Comparison of ENCODE assay signal across 11 cellular contexts in the genomic region with DNA sequence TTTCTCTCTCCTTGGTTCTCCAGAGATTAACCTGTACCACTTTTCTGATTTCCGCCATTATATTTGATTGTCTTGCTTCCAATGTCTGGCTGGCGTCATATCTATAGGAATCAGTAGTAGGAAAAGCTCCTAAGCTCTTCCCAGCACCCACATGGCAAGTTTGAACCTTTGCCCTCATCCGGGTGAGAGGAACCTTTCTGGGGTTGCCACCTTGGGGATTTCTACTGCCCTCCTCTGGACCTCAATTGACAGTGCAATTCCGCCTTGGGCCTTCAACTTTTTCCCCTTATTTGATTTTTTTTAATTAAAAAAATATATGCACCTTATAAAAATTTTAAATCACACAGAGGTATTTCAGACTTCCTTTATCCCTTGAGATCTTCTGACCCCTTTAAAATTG. TPM values are rescaled to one million over a fixed set of nuclear protein-coding genes. Genes with fewer than 3 reads are reported as not detected.
DNase-seq lines count a peak whose midpoint lies in the region; ATAC-seq and TF ChIP-seq lines count a peak whose summit lies in the region.
"Had no signal": no experiment of that assay in that cellular context is flagged by ENCODE, and none has a peak within 500 bp of the region (broad histone marks: within the 10 kb centered on the region; RNA-seq: fewer than 3 reads in every experiment).

No MANE protein-coding gene starts in this region.

- no peak for TF ChIP-seq EP300 in gastroesophageal sphincter (IDR thresholded peaks at IDR 0.05)

- H3K27me3 ChIP-seq in right lobe of liver (peaks cover 0 to 13% of the 10 kb centered on the region in 2 donors), gastroesophageal sphincter (no peaks in the 10 kb centered on the region)

- H3K27ac ChIP-seq in HEK293 (ENCODE audit: extremely low read depth, low read depth, low read length) (no peak overlapping the region), right lobe of liver (no peak overlapping the region), gastroesophageal sphincter (no peak overlapping the region)

- H3K9me3 ChIP-seq in HEK293 (ENCODE audit: control insufficient read depth, insufficient read depth, low read depth, low read length) (no peaks in the 10 kb centered on the region), right lobe of liver (no peaks in the 10 kb centered on the region), gastroesophageal sphincter (no peaks in the 10 kb centered on the region)

- CTCF ChIA-PET in HEK293 (lab: Yijun Ruan, JAX): interaction anchor here (0.6 to 1.8 kb wide), 9 partner anchors 16 to 959 kb away, joined by 3 to 8 read pairs (median 3); no protein-coding TSS in a partner anchor

- H3K4me1 ChIP-seq in HEK293 (ENCODE audit: control insufficient read depth, insufficient read depth, low read length): no peaks in the 10 kb centered on the region
- no peaks in the 10 kb centered on the region for H3K4me1 ChIP-seq in right lobe of liver
- no peaks in the 10 kb centered on the region for H3K4me1 ChIP-seq in gastroesophageal sphincter

- H3K36me3 ChIP-seq in HEK293 (ENCODE audit: control insufficient read depth in 2 of 2, insufficient read depth in 1 of 2, low read length in 2 of 2) (no peaks in the 10 kb centered on the region), right lobe of liver (no peaks in the 10 kb centered on the region), gastroesophageal sphincter (no peaks in the 10 kb centered on the region)

- DNase-seq in DMS 273 (lab: John Stamatoyannopoulos, UW; ENCODE audit: unreplicated experiment): peak; percentile 42
- DNase-seq in DMS 273 treated with DMSO at 0.1 percent for 48 hours (lab: John Stamatoyannopoulos, UW): no peak
- DNase-seq in right lobe of liver: peak in 1 of 3 donors; percentile 54
- DNase-seq in NK-92 treated with Interleukin-12 subunit alpha and Interleukin-12 subunit beta, amount 100 ng/mL, for 24 hours (lab: John Stamatoyannopoulos, UW): no peak
- DNase-seq: activated effector memory CD4-positive, alpha-beta T cell treated with Interleukin-2 at 50 U/mL for 16 hours; NCI-H1694 treated with DMSO at 0.1 percent for 48 hours; T-cell had no signal

- POLR2A ChIA-PET in HEK293 (lab: Yijun Ruan, JAX): no interaction called here

- peak; percentile 70 to 85 (median 78) for ATAC-seq in right lobe of liver
- ATAC-seq in HG02970 (IDR thresholded peaks at IDR 0.05; ENCODE audit: low FRiP score, unreplicated experiment): no peak
- no peak for ATAC-seq in gastroesophageal sphincter
- ATAC-seq: T-cell had no signal

- WGBS in right lobe of liver (ENCODE audit: insufficient coverage, low coverage, low lambda C conversion rate, missing lambda C conversion rate): 27% methylated on average over 4 of the region's 4 CpGs
- 40 to 44% methylated on average over 1 to 4 of the region's 4 CpGs for WGBS in gastroesophageal sphincter (ENCODE audit: low coverage in 1 of 2), 2 donors

- TF ChIP-seq POLR2A in right lobe of liver (IDR thresholded peaks at IDR 0.05): no peak
- no peak for TF ChIP-seq POLR2A in gastroesophageal sphincter (IDR thresholded peaks at IDR 0.05)

- no peak for TF ChIP-seq CTCF in HEK293 (tag by site-specific recombination; IDR thresholded peaks at IDR 0.05)
- peak; percentile 13; the same call in 1 of the 2 replicates for TF ChIP-seq CTCF in WI38 (IDR thresholded peaks at IDR 0.05; ENCODE audit: low read depth, low read length)
- peak; percentile 15 to 52 (median 32) for TF ChIP-seq CTCF in right lobe of liver (IDR thresholded peaks at IDR 0.05)
- TF ChIP-seq CTCF in gastroesophageal sphincter (IDR thresholded peaks at IDR 0.05): peak in 1 of 4 experiments; percentile 9

- intact Hi-C loops in right lobe of liver (cut with DNase I): no loop called here

- H3K4me3 ChIP-seq in HEK293 (ENCODE audit: low read depth, low read length) (no peak overlapping the region), WI38 (ENCODE audit: low read depth, low read length) (no peak overlapping the region), right lobe of liver (no peak overlapping the region), gastroesophageal sphincter (no peak overlapping the region)

TF ChIP-seq in HEK293, 187 proteins besides CTCF, POLR2A, EP300 and RAD21:
- TF ChIP-seq ZNF654 (tag by site-specific recombination; IDR thresholded peaks at IDR 0.05; ENCODE audit: low read depth) (peak; percentile 26), ZNF529 (tag by site-specific recombination; IDR thresholded peaks at IDR 0.05; ENCODE audit: insufficient replicate concordance) (no peak)
- TF ChIP-seq, protein P1, sequence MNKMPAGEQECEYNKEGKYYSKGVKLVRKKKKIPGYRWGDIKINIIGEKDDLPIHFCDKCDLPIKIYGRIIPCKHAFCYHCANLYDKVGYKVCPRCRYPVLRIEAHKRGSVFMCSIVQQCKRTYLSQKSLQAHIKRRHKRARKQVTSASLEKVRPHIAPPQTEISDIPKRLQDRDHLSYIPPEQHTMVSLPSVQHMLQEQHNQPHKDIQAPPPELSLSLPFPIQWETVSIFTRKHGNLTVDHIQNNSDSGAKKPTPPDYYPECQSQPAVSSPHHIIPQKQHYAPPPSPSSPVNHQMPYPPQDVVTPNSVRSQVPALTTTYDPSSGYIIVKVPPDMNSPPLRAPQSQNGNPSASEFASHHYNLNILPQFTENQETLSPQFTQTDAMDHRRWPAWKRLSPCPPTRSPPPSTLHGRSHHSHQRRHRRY (tag by site-specific recombination; IDR thresholded peaks at IDR 0.05): no peak

RNA-seq across cellular contexts. Expression of gene CXorf66, which starts 2.0 kb away (rescaled TPM):
- total RNA-seq in right lobe of liver (under 1 TPM in 1 of 6 experiments, not detected in 5; 0.18 TPM), gastroesophageal sphincter (not detected)
- total RNA-seq: T-cell had no signal

RNA-seq across cellular contexts. Expression of gene ATP11C, which starts 34.4 kb away (rescaled TPM):
- 10 to 100 TPM; 21.4 to 34.0 (median 29.1) TPM for total RNA-seq in right lobe of liver
- total RNA-seq in gastroesophageal sphincter: 10 to 100 TPM; 20.4 to 33.3 (median 27.3) TPM

Comparison
In these comparisons a context has a peak if more than half of its experiments do, and no peak if none do; other contexts are left out.
1. ATAC-seq: peak in right lobe of liver (4 of 4); none in HG02970 (single experiment) and gastroesophageal sphincter (single experiment).